8 cellular contexts compared by ENCODE assay signal in the genomic region with DNA sequence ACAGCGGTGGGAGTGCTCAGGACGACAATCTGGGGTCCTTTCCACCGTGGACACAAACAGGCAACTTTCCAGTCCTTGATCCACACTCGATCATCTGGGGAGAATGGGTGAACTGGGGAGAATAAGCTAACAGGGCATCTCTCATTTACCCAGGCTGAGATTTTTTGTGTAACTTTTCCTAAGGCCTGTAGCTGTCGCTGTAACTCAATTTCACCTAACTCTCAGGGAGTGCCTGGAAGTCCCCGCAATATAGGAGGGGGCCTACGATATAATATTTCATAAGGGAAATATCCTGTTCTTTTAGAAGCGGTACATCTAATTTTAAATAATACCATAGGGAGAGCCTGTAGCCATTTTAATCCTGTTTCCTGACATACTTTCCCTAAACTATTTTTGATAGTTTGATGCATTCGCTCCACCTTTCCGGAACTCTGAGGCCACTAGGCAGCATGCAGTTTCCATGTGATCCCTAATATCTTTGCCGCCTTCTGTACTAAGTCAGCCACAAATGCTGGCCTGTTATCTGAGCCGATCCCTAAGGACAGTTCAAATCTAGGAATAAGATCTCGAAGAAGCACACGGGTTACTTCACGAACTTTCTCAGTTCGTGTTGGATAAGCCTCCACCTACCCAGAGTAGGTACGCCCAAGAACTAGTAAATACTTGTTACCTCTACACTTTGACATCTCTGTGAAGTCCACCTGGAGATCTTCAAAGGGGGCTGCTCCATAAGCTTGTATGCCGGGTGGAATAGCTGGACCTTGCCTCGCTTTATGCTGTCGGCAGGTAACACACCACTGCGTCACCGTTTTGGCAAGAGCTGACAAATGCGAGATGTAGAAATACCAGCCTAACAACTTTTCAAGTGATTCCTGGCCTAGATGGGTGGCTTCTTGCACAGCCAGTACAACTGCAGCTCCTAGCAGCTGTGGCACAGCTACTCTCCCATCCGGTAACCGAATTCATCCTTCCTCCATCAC.
DNase-seq lines count a peak whose midpoint lies in the region; ATAC-seq, FAIRE-seq and TF ChIP-seq lines count a peak whose summit lies in the region.
"Not testable (repeated sequence)": the region's sequence is repeated elsewhere in the genome, so short reads cannot be mapped to it uniquely, and the experiment has no call there.

No MANE protein-coding gene starts in this region.

- H3K27me3 Mint-ChIP-seq in GM23338 (ENCODE audit: insufficient read depth, low read depth, poor library complexity), result not testable (repeated sequence)

- H3K36me3 Mint-ChIP-seq in GM23338 (ENCODE audit: low read depth), result not testable (repeated sequence)

- not testable (repeated sequence) for H3K9ac ChIP-seq in neural cell (ENCODE audit: low read length)

- not testable (repeated sequence) for TF ChIP-seq RAD21 in neural cell (conservative IDR thresholded peaks at IDR 0.05)

- H3K4me1 Mint-ChIP-seq in GM23338, result peaks cover 17% of the 10 kb centered on the region

- DNase-seq in D721Med (ENCODE audit: insufficient read length, low spot score); WERI-Rb-1; left ventricle myocardium inferior; upper lobe of right lung: not testable (repeated sequence)
- DNase-seq in GM23338 (ENCODE audit: low spot score) (peak; percentile 32), NCI-H2196 (lab: John Stamatoyannopoulos, UW; ENCODE audit: unreplicated experiment) (peak; percentile 14), dermis blood vessel endothelial cell (peak; percentile 6)

- H3K9me3 Mint-ChIP-seq in GM23338, result not testable (repeated sequence)

- H3K4me1 ChIP-seq in GM23338 (ENCODE audit: insufficient read depth); left ventricle myocardium inferior; upper lobe of right lung: not testable (repeated sequence)

- H3K9me2 ChIP-seq in GM23338 (ENCODE audit: insufficient read depth); neural cell (ENCODE audit: insufficient read depth, low read length): not testable (repeated sequence)

- intact Hi-C loops in left ventricle myocardium inferior (cut with micrococcal nuclease); upper lobe of right lung (cut with DNase I): not testable (repeated sequence)

- not testable (repeated sequence) for H3K4me3 Mint-ChIP-seq in GM23338

- not testable (repeated sequence) for H4K20me1 ChIP-seq in GM23338 (replicated peaks; ENCODE audit: insufficient read depth); neural cell (ENCODE audit: insufficient read depth)

- H3K27ac ChIP-seq in GM23338 (ENCODE audit: low read depth); WERI-Rb-1; left ventricle myocardium inferior (replicated peaks); neural cell (ENCODE audit: low read length): not testable (repeated sequence)
- peak overlapping the region; percentile 86 for H3K27ac ChIP-seq in upper lobe of right lung

- not testable (repeated sequence) for H3F3A ChIP-seq in GM23338 (replicated peaks; ENCODE audit: low read depth); neural cell (ENCODE audit: insufficient read depth, low read length, poor library complexity, severe bottlenecking)

- H3K9me3 ChIP-seq in WERI-Rb-1 (ENCODE audit: severe bottlenecking); left ventricle myocardium inferior (replicated peaks); neural cell (ENCODE audit: low read length); upper lobe of right lung: not testable (repeated sequence)

- not testable (repeated sequence) for ATAC-seq in GM23338, upper lobe of right lung

- not testable (repeated sequence) for FAIRE-seq in D721Med (lab: Jason Lieb, UNC)

- H3K4me3 ChIP-seq in GM23338; WERI-Rb-1 (ENCODE audit: low read depth, low read length); left ventricle myocardium inferior; neural cell (ENCODE audit: low read length): not testable (repeated sequence)
- peak overlapping the region; percentile 45 for H3K4me3 ChIP-seq in upper lobe of right lung

- not testable (repeated sequence) for H3K79me2 ChIP-seq in GM23338 (replicated peaks; ENCODE audit: insufficient read depth); neural cell (replicated peaks; ENCODE audit: insufficient read depth, low read length)

- TF ChIP-seq EP300 in neural cell (conservative IDR thresholded peaks at IDR 0.05; ENCODE audit: poor library complexity, severe bottlenecking), result not testable (repeated sequence)

- not testable (repeated sequence) for H2AFZ ChIP-seq in GM23338; neural cell (ENCODE audit: low read depth, low read length)

- not testable (repeated sequence) for H3K27ac Mint-ChIP-seq in GM23338

- not testable (repeated sequence) for H3K27me3 ChIP-seq in GM23338 (ENCODE audit: insufficient read depth); WERI-Rb-1 (ENCODE audit: insufficient read depth, low read depth, severe bottlenecking); neural cell (ENCODE audit: insufficient read depth, low read depth, low read length); upper lobe of right lung
- H3K27me3 ChIP-seq in left ventricle myocardium inferior (ENCODE audit: low read depth), result peaks cover 24% of the 10 kb centered on the region

- TF ChIP-seq CTCF in D721Med (IDR thresholded peaks at IDR 0.05; ENCODE audit: insufficient read depth, missing control alignments) (peak; percentile 42), GM23338 (conservative IDR thresholded peaks at IDR 0.05; ENCODE audit: low read depth in 2 of 2) (peak; percentile 50 to 59), WERI-Rb-1 (IDR thresholded peaks at IDR 0.05; ENCODE audit: low read depth, low read length) (peak; percentile 31; the same call in 1 of the 2 replicates), left ventricle myocardium inferior (IDR thresholded peaks at IDR 0.05; ENCODE audit: borderline replicate concordance) (peak; percentile 44), neural cell (IDR thresholded peaks at IDR 0.05; ENCODE audit: poor library complexity, severe bottlenecking) (peak; percentile 47), upper lobe of right lung (IDR thresholded peaks at IDR 0.05) (peak; percentile 34)

- not testable (repeated sequence) for H3K4me2 ChIP-seq in GM23338; neural cell (ENCODE audit: low read length)

- H3K36me3 ChIP-seq in GM23338 (ENCODE audit: insufficient read depth); WERI-Rb-1; left ventricle myocardium inferior; neural cell (ENCODE audit: insufficient read depth, low read length); upper lobe of right lung: not testable (repeated sequence)

TF ChIP-seq in neural cell, 6 proteins besides CTCF, POLR2A, EP300 and RAD21:
- peak; percentile 31 for TF ChIP-seq SMC3 (conservative IDR thresholded peaks at IDR 0.05; ENCODE audit: poor library complexity)
